ENCODE assay signal across 7 cellular contexts in genomic region chr4:1856071-1856919, GRCh38. TPM values are rescaled to one million over a fixed set of nuclear protein-coding genes. Genes with fewer than 3 reads are reported as not detected.
DNase-seq lines count a peak whose midpoint lies in the region; ATAC-seq and TF ChIP-seq lines count a peak whose summit lies in the region.

Gene LETM1 (minus strand): TSS chr4:1856156. CDS start chr4:1855950, 206 bp downstream.

- DNase-seq in NCI-H2029 treated with DMSO at 0.1 percent for 48 hours (lab: John Stamatoyannopoulos, UW) (peak; percentile 69), T1000 (lab: John Stamatoyannopoulos, UW) (peak; percentile 88), astrocyte of the spinal cord (ENCODE audit: low read depth, low spot score) (peak; percentile 97), hypothalamus (lab: John Stamatoyannopoulos, UW) (peak; percentile 62 to 99 (median 93)), sciatic nerve (ENCODE audit: low spot score) (peak; percentile 96)

- intact Hi-C loops in sciatic nerve (cut with DNase I): no loop called here

- ATAC-seq in GM18508 (IDR thresholded peaks at IDR 0.05; ENCODE audit: insufficient read depth, unreplicated experiment) (peak; percentile 51), HG03025 (IDR thresholded peaks at IDR 0.05; ENCODE audit: low FRiP score, unreplicated experiment) (peak; percentile 87), sciatic nerve (peak; percentile 98)

- peak within 1 kb of the TSS; percentile 83 for H3K4me3 ChIP-seq in astrocyte of the spinal cord (ENCODE audit: low read depth, low read length)

- peak; percentile 1 for TF ChIP-seq CTCF in astrocyte of the spinal cord (IDR thresholded peaks at IDR 0.05; ENCODE audit: low read depth, low read length)

- in situ Hi-C loops in astrocyte of the spinal cord (cut with HindIII; ENCODE audit: low sequenced_read_pairs): no loop called here

RNA-seq across cellular contexts. Expression of gene LETM1, which starts in this region (rescaled TPM):
- total RNA-seq in sciatic nerve: 37.9 TPM

Comparison
In these comparisons a context has a peak if more than half of its experiments do, and no peak if none do; other contexts are left out.
1. Peak in every context shown above with its lines: DNase-seq, ATAC-seq and H3K4me3 ChIP-seq.